17 cellular contexts compared by ENCODE assay signal in genomic region chr18:55248497-55248896, GRCh38.
DNase-seq lines count a peak whose midpoint lies in the region; ATAC-seq, FAIRE-seq and TF ChIP-seq lines count a peak whose summit lies in the region.
"Had no signal": no experiment of that assay in that cellular context is flagged by ENCODE, and none has a peak within 500 bp of the region (broad histone marks: within the 10 kb centered on the region; RNA-seq: fewer than 3 reads in every experiment).

No MANE protein-coding gene starts in this region.

- H3K9ac ChIP-seq in GM12878 (ENCODE audit: control insufficient read depth, insufficient read depth, low read length): no peak overlapping the region
- H3K9ac ChIP-seq: parathyroid adenoma had no signal

- H3K4me1 ChIP-seq in GM12878 (ENCODE audit: control insufficient read depth, insufficient read depth, low read length): peaks cover 51% of the 10 kb centered on the region

- peaks cover 4% of the 10 kb centered on the region for H3K79me2 ChIP-seq in GM12878 (ENCODE audit: control insufficient read depth, insufficient read depth, low read length)
- H3K79me2 ChIP-seq: parathyroid adenoma had no signal

- no peak overlapping the region for H3K4me2 ChIP-seq in GM12878 (ENCODE audit: control insufficient read depth, insufficient read depth)

- no peak for TF ChIP-seq POLR2A in GM12878 (IDR thresholded peaks at IDR 0.05; ENCODE audit: low read depth, low read length)

- no TSS peak for BruUV-seq in GM12878 (replicated peaks; lab: Mats Ljungman, UMichigan)

- no peak for TF ChIP-seq RAD21 in GM12878 (IDR thresholded peaks at IDR 0.05; ENCODE audit: insufficient read depth, low read depth, low read length)

- 0% methylated on average over 1 of the region's 1 CpG for WGBS in GM12878 (ENCODE audit: insufficient coverage, insufficient replicate concordance, low lambda C conversion rate, missing lambda C conversion rate)

- DNase-seq in GM12878 (ENCODE audit: low read depth, low spot score): no peak
- DNase-seq in NCI-H2081 treated with DMSO at 0.1 percent for 48 hours (lab: John Stamatoyannopoulos, UW): no peak
- DNase-seq in NCI-H526 treated with DMSO at 0.1 percent for 48 hours (lab: John Stamatoyannopoulos, UW): no peak
- DNase-seq in NCI-H2227 (lab: John Stamatoyannopoulos, UW; ENCODE audit: unreplicated experiment): no peak
- no peak for DNase-seq in iPS-NIHi11 (ENCODE audit: low spot score)
- DNase-seq: activated CD4-positive, alpha-beta T cell treated with anti-CD3 and anti-CD28 coated beads, Interleukin-2, amount 50 U/mL, for 4 hours; amygdala; Calu3; GOT3; kidney glomerular epithelial cell; NCI-H748 treated with DMSO at 0.1 percent for 48 hours; small intestine had no signal

- H3K9me3 ChIP-seq in GM12878 (replicated peaks; ENCODE audit: control insufficient read depth, insufficient read depth, low read length): no peaks in the 10 kb centered on the region; the same call in 2 of the 3 replicates
- H3K9me3 ChIP-seq: esophagus muscularis mucosa had no signal

- no peak overlapping the region for H2AFZ ChIP-seq in GM12878 (ENCODE audit: control insufficient read depth, low read depth, low read length)
- H2AFZ ChIP-seq: parathyroid adenoma had no signal

- no peaks in the 10 kb centered on the region for H4K20me1 ChIP-seq in GM12878 (ENCODE audit: control insufficient read depth, insufficient read depth)

- TF ChIP-seq EP300 in GM12878 (IDR thresholded peaks at IDR 0.05; ENCODE audit: borderline replicate concordance in 1 of 2, control insufficient read depth in 1 of 2, low read depth in 2 of 2, low read length in 2 of 2): no peak

- H3K4me3 ChIP-seq in GM12878: no peak overlapping the region
- H3K4me3 ChIP-seq: esophagus muscularis mucosa had no signal

- no peak overlapping the region; the same call in 1 of the 2 replicates for H3K27ac ChIP-seq in GM12878 (ENCODE audit: control insufficient read depth, insufficient read depth)
- H3K27ac ChIP-seq: esophagus muscularis mucosa, parathyroid adenoma had no signal

- intact Hi-C loops in GM12878 (cut with micrococcal nuclease; ENCODE audit: unreplicated experiment): no loop called here

- no peak for FAIRE-seq in GM12878 (lab: Jason Lieb, UNC)
- FAIRE-seq: small intestine had no signal

- in situ Hi-C loops in GM12878 (cut with MboI): loop anchor here (5.0 kb wide), 1 partner anchor 74 kb away; no protein-coding TSS in a partner anchor

- POLR2A ChIA-PET in GM12878 (lab: Charles Lee): interaction anchor here (2.7 to 6.4 kb wide), 2 partner anchors 10 to 19 kb away, joined by 10 to 70 read pairs; no protein-coding TSS in a partner anchor

- H3K27me3 ChIP-seq in GM12878 (replicated peaks in 1 of 2; ENCODE audit: control insufficient read depth in 2 of 2, insufficient read depth in 2 of 2, low read length in 1 of 2): no peaks in the 10 kb centered on the region
- H3K27me3 ChIP-seq: esophagus muscularis mucosa had no signal

- TF ChIP-seq CTCF in GM12878 (IDR thresholded peaks at IDR 0.05 in 2 of 3, conservative IDR thresholded peaks at IDR 0.05 in 1 of 3; ENCODE audit: control insufficient read depth in 2 of 3, extremely low read depth in 1 of 3, insufficient read depth in 1 of 3, low read depth in 3 of 3, low read length in 3 of 3): no peak

- H3K36me3 ChIP-seq in GM12878 (ENCODE audit: control insufficient read depth in 2 of 2, insufficient read depth in 2 of 2, low read length in 1 of 2): peaks cover 1 to 18% of the 10 kb centered on the region in 2 experiments

- CTCF ChIA-PET in GM12878 (lab: Yijun Ruan, JAX): interaction anchor here (1.6 to 7.1 kb wide), 4 partner anchors 13 to 58 kb away, joined by 3 to 50 read pairs (median 10); no protein-coding TSS in a partner anchor

- peak; percentile 32 for ATAC-seq in GM18511 (IDR thresholded peaks at IDR 0.05; ENCODE audit: unreplicated experiment)
- peak; percentile 35 for ATAC-seq in GM21423 (IDR thresholded peaks at IDR 0.05; ENCODE audit: unreplicated experiment)
- ATAC-seq in HG03442 (IDR thresholded peaks at IDR 0.05; ENCODE audit: unreplicated experiment): peak; percentile 24
- peak; percentile 38 for ATAC-seq in GM12878

- RAD21 ChIA-PET in GM12878 (lab: Charles Lee; ENCODE audit: unreplicated experiment): interaction anchor here (1.7 to 6.8 kb wide), 7 partner anchors 7 to 76 kb away, joined by 4 to 93 read pairs (median 19); no protein-coding TSS in a partner anchor

- SMC1A ChIA-PET in GM12878 (lab: Charles Lee; ENCODE audit: uncharacterized antibody, unreplicated experiment): interaction anchor here (0.9 to 7.1 kb wide), 5 partner anchors 11 to 76 kb away, joined by 3 to 177 read pairs (median 50); no protein-coding TSS in a partner anchor

TF ChIP-seq in GM12878, 131 proteins besides CTCF, POLR2A, EP300 and RAD21:
- TF ChIP-seq GATAD2B (conservative IDR thresholded peaks at IDR 0.05; ENCODE audit: low read depth) (0 out of 2 replicates have a peak, but pooled peaks have one; percentile 23), HDGF (IDR thresholded peaks at IDR 0.05) (peak; percentile 85; the same call in 1 of the 2 replicates), SPI1 (IDR thresholded peaks at IDR 0.05; ENCODE audit: borderline replicate concordance, insufficient read depth, low read depth, low read length) (peak; percentile 79), DPF2 (IDR thresholded peaks at IDR 0.05) (0 out of 2 replicates have a peak, but pooled peaks have one; percentile 10), ZSCAN29 (IDR thresholded peaks at IDR 0.05) (no peak), NBN (IDR thresholded peaks at IDR 0.05) (0 out of 2 replicates have a peak, but pooled peaks have one; percentile 36), KDM1A (IDR thresholded peaks at IDR 0.05; ENCODE audit: borderline replicate concordance) (no peak)
